ENCODE assay signal across 8 cellular contexts in genomic region chr2:74499269-74499939, GRCh38. TPM values are rescaled to one million over a fixed set of nuclear protein-coding genes. Genes with fewer than 3 reads are reported as not detected.
DNase-seq lines count a peak whose midpoint lies in the region; ATAC-seq, FAIRE-seq and TF ChIP-seq lines count a peak whose summit lies in the region.

A gene with protein sequence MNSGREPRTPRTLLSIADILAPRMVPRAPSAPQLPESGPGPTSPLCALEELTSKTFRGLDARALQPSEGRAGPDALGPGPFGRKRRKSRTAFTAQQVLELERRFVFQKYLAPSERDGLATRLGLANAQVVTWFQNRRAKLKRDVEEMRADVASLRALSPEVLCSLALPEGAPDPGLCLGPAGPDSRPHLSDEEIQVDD (minus strand): TSS chr2:74499603. CDS start chr2:74499537, 66 bp downstream.

- H3K4me1 Mint-ChIP-seq in activated naive CD8-positive, alpha-beta T cell treated with anti-CD3 and anti-CD28 coated beads, Interleukin-2, amount 10 ng/mL, durations not matched to agents 7 days and 5 days = peaks cover 27% of the 10 kb centered on the region
- peaks cover 36 to 61% of the 10 kb centered on the region in 2 donors for H3K4me1 Mint-ChIP-seq in stimulated activated naive B cell treated with anti-CD40 and anti-IgM and Interleukin-4, amounts not matched to agents 10 μg/mL and 1 μg/mL and 100 μg/mL, for 72 hours

- 0% methylated on average over 1 of the region's 65 CpGs; no CpG with 5 or more reads in 1 of the 2 donors for WGBS in gastroesophageal sphincter (ENCODE audit: low coverage in 1 of 2), 2 donors

- FAIRE-seq in kidney (lab: Jason Lieb, UNC) = no peak

- H3K27ac ChIP-seq in kidney (ENCODE audit: low read depth in 2 of 2, low read length in 2 of 2) (no peak within 1 kb of the TSS), gastroesophageal sphincter (no peak within 1 kb of the TSS)

- H3K9me3 Mint-ChIP-seq in activated naive CD8-positive, alpha-beta T cell treated with anti-CD3 and anti-CD28 coated beads, Interleukin-2, amount 10 ng/mL, durations not matched to agents 7 days and 5 days = no peaks in the 10 kb centered on the region
- H3K9me3 Mint-ChIP-seq in stimulated activated naive B cell treated with anti-CD40 and anti-IgM and Interleukin-4, amounts not matched to agents 10 μg/mL and 1 μg/mL and 100 μg/mL, for 72 hours = no peaks in the 10 kb centered on the region

- peaks cover 79% of the 10 kb centered on the region for H3K27me3 ChIP-seq in gastroesophageal sphincter

- no peak for TF ChIP-seq POLR2A in gastroesophageal sphincter (IDR thresholded peaks at IDR 0.05)

- peaks cover 10 to 22% of the 10 kb centered on the region in 2 donors for H3K4me1 ChIP-seq in kidney (ENCODE audit: control insufficient read depth in 1 of 2, insufficient read depth in 1 of 2, low read depth in 1 of 2, low read length in 2 of 2)
- peaks cover 0 to 54% (median 24%) of the 10 kb centered on the region in 3 donors for H3K4me1 ChIP-seq in gastroesophageal sphincter

- H3K9me3 ChIP-seq in kidney (ENCODE audit: control insufficient read depth in 1 of 2, low read length in 2 of 2) = no peaks in the 10 kb centered on the region
- H3K9me3 ChIP-seq in gastroesophageal sphincter = no peaks in the 10 kb centered on the region

- no peak for TF ChIP-seq CTCF in kidney (IDR thresholded peaks at IDR 0.05; ENCODE audit: borderline replicate concordance, extremely low read depth, insufficient read depth)
- no peak for TF ChIP-seq CTCF in GM13976 (IDR thresholded peaks at IDR 0.05; ENCODE audit: borderline replicate concordance, control extremely low read depth, extremely low read depth, insufficient read depth, missing control alignments)
- no peak for TF ChIP-seq CTCF in gastroesophageal sphincter (IDR thresholded peaks at IDR 0.05)

- intact Hi-C loops in kidney (cut with DNase I) = no loop called here

- ATAC-seq in activated naive CD8-positive, alpha-beta T cell treated with anti-CD3 and anti-CD28 coated beads, Interleukin-2, amount 10 ng/mL, durations not matched to agents 7 days and 5 days (ENCODE audit: low read depth) = peak; percentile 12
- peak; percentile 30 to 31 for ATAC-seq in stimulated activated naive B cell treated with anti-CD40 and anti-IgM and Interleukin-4, amounts not matched to agents 10 μg/mL and 1 μg/mL and 100 μg/mL, for 72 hours (replicated peaks)
- ATAC-seq in gastroesophageal sphincter (no peak), HG02642 (IDR thresholded peaks at IDR 0.05; ENCODE audit: poor library complexity, unreplicated experiment) (no peak), HG02759 (IDR thresholded peaks at IDR 0.05; ENCODE audit: unreplicated experiment) (no peak)

- TF ChIP-seq EP300 in gastroesophageal sphincter (IDR thresholded peaks at IDR 0.05) = no peak

- peaks cover 2% of the 10 kb centered on the region for H3K36me3 Mint-ChIP-seq in activated naive CD8-positive, alpha-beta T cell treated with anti-CD3 and anti-CD28 coated beads, Interleukin-2, amount 10 ng/mL, durations not matched to agents 7 days and 5 days
- peaks cover 15 to 21% of the 10 kb centered on the region in 2 donors for H3K36me3 Mint-ChIP-seq in stimulated activated naive B cell treated with anti-CD40 and anti-IgM and Interleukin-4, amounts not matched to agents 10 μg/mL and 1 μg/mL and 100 μg/mL, for 72 hours

- peak within 1 kb of the TSS; percentile 42 for H3K27ac Mint-ChIP-seq in activated naive CD8-positive, alpha-beta T cell treated with anti-CD3 and anti-CD28 coated beads, Interleukin-2, amount 10 ng/mL, durations not matched to agents 7 days and 5 days
- peak within 1 kb of the TSS; percentile 70 for H3K27ac Mint-ChIP-seq in stimulated activated naive B cell treated with anti-CD40 and anti-IgM and Interleukin-4, amounts not matched to agents 10 μg/mL and 1 μg/mL and 100 μg/mL, for 72 hours

- POLR2A ChIA-PET in activated naive CD8-positive, alpha-beta T cell treated with anti-CD3 and anti-CD28 coated beads, Interleukin-2, amount 10 ng/mL, durations not matched to agents 7 days and 5 days (lab: Charles Lee) = interaction anchor here (0.7 to 3.2 kb wide), 4 partner anchors 16 to 30 kb away, joined by 3 to 12 read pairs (median 6); partner anchors contain the start of genes AUP1, CCDC142, HTRA2 and TTC31

- H3K4me3 Mint-ChIP-seq in activated naive CD8-positive, alpha-beta T cell treated with anti-CD3 and anti-CD28 coated beads, Interleukin-2, amount 10 ng/mL, durations not matched to agents 7 days and 5 days = peak within 1 kb of the TSS; percentile 87
- peak within 1 kb of the TSS; percentile 74 to 76 for H3K4me3 Mint-ChIP-seq in stimulated activated naive B cell treated with anti-CD40 and anti-IgM and Interleukin-4, amounts not matched to agents 10 μg/mL and 1 μg/mL and 100 μg/mL, for 72 hours

- H3K36me3 ChIP-seq in kidney (ENCODE audit: control insufficient read depth in 1 of 2, insufficient read depth in 2 of 2, low read length in 2 of 2) (no peaks in the 10 kb centered on the region), gastroesophageal sphincter (peaks cover 0 to 8% of the 10 kb centered on the region in 2 donors)

- in situ Hi-C loops in GM13976 (cut with MboI; ENCODE audit: low sequenced_read_pairs, unreplicated experiment) = loop anchor here (25.0 kb wide), 1 partner anchor 363 kb away; no protein-coding TSS in a partner anchor

- peak within 1 kb of the TSS; percentile 6 to 35 for H3K4me3 ChIP-seq in kidney (ENCODE audit: low read length in 2 of 2)
- peak within 1 kb of the TSS in 1 of 2 donors; percentile 40 for H3K4me3 ChIP-seq in gastroesophageal sphincter

- DNase-seq in HuH-7 (ENCODE audit: low spot score) (peak; percentile 56), kidney (peak; percentile 81), GM13976 (ENCODE audit: low spot score) (no peak)
- peak; percentile 46 for DNase-seq in activated naive CD8-positive, alpha-beta T cell treated with anti-CD3 and anti-CD28 coated beads, Interleukin-2, amount 10 ng/mL, durations not matched to agents 7 days and 5 days
- DNase-seq in stimulated activated naive B cell treated with anti-CD40 and anti-IgM and Interleukin-4, amounts not matched to agents 10 μg/mL and 1 μg/mL and 100 μg/mL, for 72 hours = no peak

- H3K27me3 Mint-ChIP-seq in activated naive CD8-positive, alpha-beta T cell treated with anti-CD3 and anti-CD28 coated beads, Interleukin-2, amount 10 ng/mL, durations not matched to agents 7 days and 5 days = peaks cover 54% of the 10 kb centered on the region
- peaks cover 50 to 63% of the 10 kb centered on the region in 2 donors for H3K27me3 Mint-ChIP-seq in stimulated activated naive B cell treated with anti-CD40 and anti-IgM and Interleukin-4, amounts not matched to agents 10 μg/mL and 1 μg/mL and 100 μg/mL, for 72 hours

- H3K9ac ChIP-seq in kidney (ENCODE audit: low read length in 2 of 2) = no peak within 1 kb of the TSS

RNA-seq across cellular contexts. Expression of the gene that starts here (rescaled TPM):
- total RNA-seq in activated naive CD8-positive, alpha-beta T cell treated with anti-CD3 and anti-CD28 coated beads, Interleukin-2, amount 10 ng/mL, durations not matched to agents 7 days and 5 days = 1 to 10 TPM; 1.2 to 1.3 TPM
- total RNA-seq in kidney (2.5 TPM), gastroesophageal sphincter (under 1 TPM in 2 of 4 donors, not detected in 2; 0.40 to 0.58 TPM)
- 1.5 TPM for polyA plus RNA-seq in kidney (ENCODE audit: insufficient read depth, low read depth, low replicate concordance)

Comparison
In these comparisons a context has a peak if more than half of its experiments do, and no peak if none do; other contexts are left out.
1. DNase-seq: peak in HuH-7 (single experiment), activated naive CD8-positive, alpha-beta T cell treated with anti-CD3 and anti-CD28 coated beads, Interleukin-2, amount 10 ng/mL, durations not matched to agents 7 days and 5 days (single experiment) and kidney (single experiment); none in stimulated activated naive B cell treated with anti-CD40 and anti-IgM and Interleukin-4, amounts not matched to agents 10 μg/mL and 1 μg/mL and 100 μg/mL, for 72 hours (single experiment) and GM13976 (single experiment).
2. ATAC-seq: peak in activated naive CD8-positive, alpha-beta T cell treated with anti-CD3 and anti-CD28 coated beads, Interleukin-2, amount 10 ng/mL, durations not matched to agents 7 days and 5 days (single experiment) and stimulated activated naive B cell treated with anti-CD40 and anti-IgM and Interleukin-4, amounts not matched to agents 10 μg/mL and 1 μg/mL and 100 μg/mL, for 72 hours (2 of 2); none in gastroesophageal sphincter (single experiment), HG02642 (single experiment) and HG02759 (single experiment).